ENCODE assay signal across 7 cellular contexts in genomic region chr1:22473952-22474351, GRCh38.
"Had no signal": no experiment of that assay in that cellular context is flagged by ENCODE, and none has a peak within 500 bp of the region (broad histone marks: within the 10 kb centered on the region; RNA-seq: fewer than 3 reads in every experiment).

No MANE protein-coding gene starts in this region.

- H3K27ac ChIP-seq: GM23248, HL-60 had no signal

- DNase-seq: GM23248, H7, HFFc6 had no signal

- H2AFZ ChIP-seq: GM23248 had no signal

- H3K36me3 ChIP-seq: HAP-1 had no signal

- H3K4me1 ChIP-seq: HAP-1 had no signal

- H3K9ac ChIP-seq: GM23248 had no signal

- H3K9me3 ChIP-seq: HAP-1 had no signal

- H3K4me3 ChIP-seq: GM23248, HAP-1 had no signal

- ATAC-seq: HCT116, HepG2 had no signal
